Comparison of ENCODE assay signal across 22 cellular contexts in the genomic region with DNA sequence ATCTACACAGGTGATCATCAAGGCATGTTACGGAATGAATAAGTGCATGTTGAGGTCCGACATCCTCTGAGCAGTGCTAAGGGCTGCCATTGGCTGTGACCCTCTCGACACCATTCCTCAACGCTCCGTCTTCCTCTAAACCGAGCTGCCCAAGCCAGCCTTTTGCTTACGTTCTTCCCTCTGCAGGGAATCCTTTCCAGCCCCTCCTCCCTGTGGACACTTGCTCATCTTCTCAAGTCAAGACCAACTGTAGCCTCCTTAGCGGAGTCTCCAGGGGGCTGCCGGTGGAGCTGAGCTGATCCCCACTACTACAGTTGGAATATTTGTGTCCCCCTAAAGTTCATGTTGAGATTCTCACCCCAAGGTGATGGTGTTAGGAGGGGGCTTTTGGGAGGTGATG.
DNase-seq lines count a peak whose midpoint lies in the region; TF ChIP-seq lines count a peak whose summit lies in the region.
"Had no signal": no experiment of that assay in that cellular context is flagged by ENCODE, and none has a peak within 500 bp of the region (broad histone marks: within the 10 kb centered on the region; RNA-seq: fewer than 3 reads in every experiment).

No MANE protein-coding gene starts in this region.

- no peaks in the 10 kb centered on the region for H3K4me1 ChIP-seq in esophagus muscularis mucosa
- no peaks in the 10 kb centered on the region for H3K4me1 ChIP-seq in trophoblast cell (ENCODE audit: control insufficient read depth in 1 of 2, insufficient read depth in 2 of 2, low read length in 2 of 2)
- H3K4me1 ChIP-seq: A549; BE2C; BLaER1 treated with 17β-estradiol and CSF1 and Interleukin-3, amounts not matched to agents 10 nM and 100 nM had no signal

- no peak overlapping the region for H3K18ac ChIP-seq in trophoblast cell (ENCODE audit: low read length)

- H3K4me3 ChIP-seq in esophagus muscularis mucosa (no peak overlapping the region), trophoblast cell (ENCODE audit: low read depth, low read length) (peak overlapping the region; percentile 53)
- H3K4me3 ChIP-seq: A549; BLaER1 treated with 17β-estradiol and CSF1 and Interleukin-3, amounts not matched to agents 10 nM and 100 nM; GM12878; GM23338 had no signal

- H4K91ac ChIP-seq in trophoblast cell (ENCODE audit: low read depth, low read length), result no peak overlapping the region

- H3K36me3 ChIP-seq in esophagus muscularis mucosa (no peaks in the 10 kb centered on the region), trophoblast cell (ENCODE audit: control insufficient read depth in 1 of 2, insufficient read depth in 2 of 2, low read length in 2 of 2) (no peaks in the 10 kb centered on the region)
- H3K36me3 ChIP-seq: BE2C; BLaER1 treated with 17β-estradiol and CSF1 and Interleukin-3, amounts not matched to agents 10 nM and 100 nM had no signal

- H3K4me3 Mint-ChIP-seq in activated CD4-positive, alpha-beta T cell treated with anti-CD3 and anti-CD28 coated beads, Interleukin-2, amount 10 ng/mL, durations not matched to agents 24 days and 14 days, result no peak overlapping the region
- H3K4me3 Mint-ChIP-seq: CD14-positive monocyte; CD4-positive, alpha-beta T cell; CD8-positive, alpha-beta memory T cell; GM23338; H9 had no signal

- no peaks in the 10 kb centered on the region for H3K79me2 ChIP-seq in trophoblast cell (ENCODE audit: control insufficient read depth, insufficient read depth, low read length, poor library complexity)

- 90% methylated on average over 9 of the region's 9 CpGs for WGBS in esophagus muscularis mucosa
- no CpG with 5 or more reads among the region's 9 CpGs for WGBS in trophoblast cell (ENCODE audit: extremely low coverage, insufficient coverage, insufficient read length)

- no peak overlapping the region for H2AFZ ChIP-seq in trophoblast cell (ENCODE audit: insufficient read depth, low read length, poor library complexity)
- H2AFZ ChIP-seq: GM23338 had no signal

- no peaks in the 10 kb centered on the region for H3K79me1 ChIP-seq in trophoblast cell (ENCODE audit: low read length)

- no peak overlapping the region for H3K27ac Mint-ChIP-seq in activated CD4-positive, alpha-beta T cell treated with anti-CD3 and anti-CD28 coated beads, Interleukin-2, amount 10 ng/mL, durations not matched to agents 24 days and 14 days
- H3K27ac Mint-ChIP-seq: CD14-positive monocyte; CD4-positive, alpha-beta T cell; CD8-positive, alpha-beta memory T cell; GM23338; H9 had no signal

- no peaks in the 10 kb centered on the region for H3K4me1 Mint-ChIP-seq in activated CD4-positive, alpha-beta T cell treated with anti-CD3 and anti-CD28 coated beads, Interleukin-2, amount 10 ng/mL, durations not matched to agents 24 days and 14 days
- H3K4me1 Mint-ChIP-seq: CD14-positive monocyte; CD8-positive, alpha-beta memory T cell; GM23338; H9 had no signal

- H3K4ac ChIP-seq in trophoblast cell (ENCODE audit: low read depth, low read length), result no peak overlapping the region

- no peak overlapping the region for H3K23ac ChIP-seq in trophoblast cell (ENCODE audit: low read length)

- H4K8ac ChIP-seq in trophoblast cell (ENCODE audit: low read depth, low read length), result no peak overlapping the region

- peak; percentile 17 for DNase-seq in activated CD4-positive, alpha-beta T cell treated with anti-CD3 and anti-CD28 coated beads, Interleukin-2, amount 10 ng/mL, durations not matched to agents 24 days and 14 days
- DNase-seq in activated CD4-positive, alpha-beta T cell treated with anti-CD3 and anti-CD28 coated beads, Interleukin-2, amount 50 U/mL, for 4 hours, result no peak
- DNase-seq in esophagus muscularis mucosa (ENCODE audit: extremely low spot score), result peak; percentile 55
- no peak for DNase-seq in trophoblast cell
- DNase-seq in SW 1271 (lab: John Stamatoyannopoulos, UW), result no peak
- DNase-seq in mucosa of gallbladder (ENCODE audit: low spot score), result no peak
- DNase-seq: 8988T; ACHN; AML-193; BE2C; CD4-positive, alpha-beta T cell; CD8-positive, alpha-beta memory T cell; DMS 273 treated with DMSO at 0.1 percent for 48 hours; DMS79; EL; GDM1; H9 had no signal

- no peak for TF ChIP-seq POLR2A in esophagus muscularis mucosa (IDR thresholded peaks at IDR 0.05; ENCODE audit: low read depth)

- peaks cover 0 to 16% (median 0%) of the 10 kb centered on the region in 4 donors for H3K27me3 ChIP-seq in esophagus muscularis mucosa
- H3K27me3 ChIP-seq in trophoblast cell (ENCODE audit: insufficient read depth, low read length), result no peaks in the 10 kb centered on the region
- H3K27me3 ChIP-seq: BE2C; BLaER1 treated with 17β-estradiol and CSF1 and Interleukin-3, amounts not matched to agents 10 nM and 100 nM had no signal

- H2BK120ac ChIP-seq in trophoblast cell (ENCODE audit: insufficient read depth, low read length, poor library complexity), result no peak overlapping the region

- no peaks in the 10 kb centered on the region for H3K9me3 Mint-ChIP-seq in activated CD4-positive, alpha-beta T cell treated with anti-CD3 and anti-CD28 coated beads, Interleukin-2, amount 10 ng/mL, durations not matched to agents 24 days and 14 days
- H3K9me3 Mint-ChIP-seq: CD4-positive, alpha-beta T cell had no signal

- no peak overlapping the region for H4K12ac ChIP-seq in trophoblast cell (ENCODE audit: low read depth, low read length)

- no peak for TF ChIP-seq EP300 in esophagus muscularis mucosa (IDR thresholded peaks at IDR 0.05)

- no peak overlapping the region for H2AK5ac ChIP-seq in trophoblast cell (ENCODE audit: low read length)

- H3K9me3 ChIP-seq in esophagus muscularis mucosa, result peaks cover 0 to 13% (median 0%) of the 10 kb centered on the region in 4 donors
- H3K9me3 ChIP-seq in trophoblast cell (ENCODE audit: insufficient read depth, low read depth, low read length), result peaks cover 52% of the 10 kb centered on the region
- H3K9me3 ChIP-seq: A549, BE2C had no signal

- H3K27ac ChIP-seq in esophagus muscularis mucosa (replicated peaks in 1 of 4) (no peak overlapping the region), trophoblast cell (ENCODE audit: low read depth, low read length) (no peak overlapping the region)
- H3K27ac ChIP-seq: A549; BLaER1 treated with 17β-estradiol and CSF1 and Interleukin-3, amounts not matched to agents 10 nM and 100 nM had no signal

- no peak overlapping the region for H2BK5ac ChIP-seq in trophoblast cell (ENCODE audit: low read depth, low read length, poor library complexity)

- no peaks in the 10 kb centered on the region for H3K36me3 Mint-ChIP-seq in activated CD4-positive, alpha-beta T cell treated with anti-CD3 and anti-CD28 coated beads, Interleukin-2, amount 10 ng/mL, durations not matched to agents 24 days and 14 days (ENCODE audit: low read depth)
- H3K36me3 Mint-ChIP-seq: CD14-positive monocyte had no signal

- H3K9ac ChIP-seq in trophoblast cell (ENCODE audit: low read length), result no peak overlapping the region
- H3K9ac ChIP-seq: BLaER1 treated with 17β-estradiol and CSF1 and Interleukin-3, amounts not matched to agents 10 nM and 100 nM had no signal

- H3K14ac ChIP-seq in trophoblast cell (ENCODE audit: low read length), result no peak overlapping the region

- H2BK12ac ChIP-seq in trophoblast cell (ENCODE audit: low read length), result no peak overlapping the region

- no peak for TF ChIP-seq CTCF in esophagus muscularis mucosa (IDR thresholded peaks at IDR 0.05)

- intact Hi-C loops in activated CD4-positive, alpha-beta T cell treated with anti-CD3 and anti-CD28 coated beads, Interleukin-2, amount 10 ng/mL, durations not matched to agents 24 days and 14 days (cut with micrococcal nuclease), result no loop called here
- intact Hi-C loops in esophagus muscularis mucosa (cut with DNase I), result no loop called here

- H3K27me3 Mint-ChIP-seq in activated CD4-positive, alpha-beta T cell treated with anti-CD3 and anti-CD28 coated beads, Interleukin-2, amount 10 ng/mL, durations not matched to agents 24 days and 14 days, result no peaks in the 10 kb centered on the region

- no peak overlapping the region for H3K4me2 ChIP-seq in trophoblast cell (ENCODE audit: low read length)
- H3K4me2 ChIP-seq: A549; BLaER1 treated with 17β-estradiol and CSF1 and Interleukin-3, amounts not matched to agents 10 nM and 100 nM; GM23338 had no signal

Comparison
In these comparisons a context has a peak if more than half of its experiments do, and no peak if none do; other contexts are left out.
1. DNase-seq: peak in activated CD4-positive, alpha-beta T cell treated with anti-CD3 and anti-CD28 coated beads, Interleukin-2, amount 10 ng/mL, durations not matched to agents 24 days and 14 days (single experiment) and esophagus muscularis mucosa (single experiment); none in activated CD4-positive, alpha-beta T cell treated with anti-CD3 and anti-CD28 coated beads, Interleukin-2, amount 50 U/mL, for 4 hours (0 of 2), trophoblast cell (0 of 2), SW 1271 (0 of 2) and mucosa of gallbladder (single experiment).